ENCODE assay signal across 21 cellular contexts in the genomic region with DNA sequence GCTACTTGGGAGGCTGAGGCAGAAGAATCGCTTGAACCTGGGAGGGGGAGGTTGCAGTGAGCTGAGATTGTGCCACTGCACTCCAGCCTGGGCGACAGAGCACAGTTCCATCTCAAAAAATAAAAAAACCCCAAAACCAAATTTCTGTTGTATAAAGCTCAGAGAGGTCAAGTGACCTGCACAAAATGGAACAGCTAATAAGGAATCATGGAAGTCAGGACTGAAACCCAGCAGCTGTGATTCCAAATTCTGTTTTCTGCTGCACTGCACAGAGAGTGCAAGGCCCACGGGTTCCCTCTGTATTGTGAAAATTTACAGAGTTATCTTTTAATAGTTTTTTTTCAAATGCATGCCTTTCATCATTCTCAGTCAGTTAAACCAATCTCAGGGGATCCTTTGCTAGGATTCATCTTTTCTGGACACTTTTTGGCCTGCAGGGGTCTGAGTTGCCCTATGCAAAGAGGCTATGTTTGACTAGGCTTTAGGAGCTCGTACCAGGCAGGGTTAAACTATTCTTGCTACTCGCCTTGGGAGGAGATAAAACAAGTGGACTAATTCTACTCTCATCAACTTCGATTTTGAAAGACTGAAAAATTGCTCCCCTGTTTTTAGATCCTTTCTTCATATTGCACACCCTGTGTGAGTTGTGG. TPM values are rescaled to one million over a fixed set of nuclear protein-coding genes. Genes with fewer than 3 reads are reported as not detected.
DNase-seq lines count a peak whose midpoint lies in the region; ATAC-seq, FAIRE-seq and TF ChIP-seq lines count a peak whose summit lies in the region.
"Had no signal": no experiment of that assay in that cellular context is flagged by ENCODE, and none has a peak within 500 bp of the region (broad histone marks: within the 10 kb centered on the region; RNA-seq: fewer than 3 reads in every experiment).

No MANE protein-coding gene starts in this region.

- H3K4me3 ChIP-seq in AG04450 (ENCODE audit: low read depth, low read length) (no peak overlapping the region), Karpas-422 (ENCODE audit: low read length) (no peak overlapping the region), fibroblast of villous mesenchyme (ENCODE audit: low read depth, low read length) (no peak overlapping the region)

- no peaks in the 10 kb centered on the region for H3K27me3 ChIP-seq in AG04450 (ENCODE audit: control insufficient read depth, insufficient read depth, low read length)
- H3K27me3 ChIP-seq in Karpas-422 (ENCODE audit: low read length): no peaks in the 10 kb centered on the region

- H2AFZ ChIP-seq in Karpas-422 (ENCODE audit: low read length): no peak overlapping the region

- H3K27ac Mint-ChIP-seq in WTC11: no peak overlapping the region
- no peak overlapping the region for H3K27ac Mint-ChIP-seq in stimulated activated effector memory CD8-positive, alpha-beta T cell treated with anti-CD3 and anti-CD28 coated beads, Interleukin-12 subunit alpha, Interleukin-12 subunit beta, amount 100 ng/mL, for 72 hours
- H3K27ac Mint-ChIP-seq: CD8-positive, alpha-beta T cell had no signal

- peaks cover 7% of the 10 kb centered on the region; the same call in 1 of the 2 replicates for H3K36me3 ChIP-seq in Karpas-422 (ENCODE audit: insufficient read depth, low read length)

- POLR2A ChIA-PET in AG04450 (lab: Yijun Ruan, JAX) (no interaction called here), WTC11 (lab: Charles Lee) (no interaction called here)

- H3K27ac ChIP-seq in AG04450 (ENCODE audit: low read depth, low read length) (no peak overlapping the region), Karpas-422 (ENCODE audit: low read length) (no peak overlapping the region)

- no peaks in the 10 kb centered on the region for H3K27me3 Mint-ChIP-seq in WTC11 (ENCODE audit: low read depth)

- no peak overlapping the region for H3K4me3 Mint-ChIP-seq in WTC11
- H3K4me3 Mint-ChIP-seq in stimulated activated effector memory CD8-positive, alpha-beta T cell treated with anti-CD3 and anti-CD28 coated beads, Interleukin-12 subunit alpha, Interleukin-12 subunit beta, amount 100 ng/mL, for 72 hours: no peak overlapping the region
- H3K4me3 Mint-ChIP-seq: CD8-positive, alpha-beta T cell had no signal

- no peaks in the 10 kb centered on the region for H3K9me3 ChIP-seq in AG04450 (ENCODE audit: control insufficient read depth, insufficient read depth, low read length)
- H3K9me3 ChIP-seq in Karpas-422 (ENCODE audit: low read length): no peaks in the 10 kb centered on the region

- H3K4me1 Mint-ChIP-seq in WTC11: no peaks in the 10 kb centered on the region
- no peaks in the 10 kb centered on the region for H3K4me1 Mint-ChIP-seq in stimulated activated effector memory CD8-positive, alpha-beta T cell treated with anti-CD3 and anti-CD28 coated beads, Interleukin-12 subunit alpha, Interleukin-12 subunit beta, amount 100 ng/mL, for 72 hours

- TF ChIP-seq CTCF in AG04450 (IDR thresholded peaks at IDR 0.05; ENCODE audit: low read depth, low read length) (0 out of 2 replicates have a peak, but pooled peaks have one; percentile 2), WTC11 (IDR thresholded peaks at IDR 0.05) (no peak), fibroblast of villous mesenchyme (IDR thresholded peaks at IDR 0.05; ENCODE audit: insufficient read depth, low read depth, low read length) (peak; percentile 25)

- H4K20me1 ChIP-seq in Karpas-422 (ENCODE audit: insufficient read depth, low read depth, low read length): no peaks in the 10 kb centered on the region

- no peak for DNase-seq in AG04450 (ENCODE audit: low read depth, low spot score)
- DNase-seq in Karpas-422: peak; percentile 50
- no peak for DNase-seq in WTC11 (ENCODE audit: low spot score)
- DNase-seq in fibroblast of villous mesenchyme (ENCODE audit: low read depth): no peak
- no peak for DNase-seq in stimulated activated effector memory CD8-positive, alpha-beta T cell treated with anti-CD3 and anti-CD28 coated beads, Interleukin-12 subunit alpha, Interleukin-12 subunit beta, amount 100 ng/mL, for 72 hours (ENCODE audit: low spot score in 2 of 2)
- no peak for DNase-seq in RCC 7860 (ENCODE audit: low spot score)
- DNase-seq in activated T-cell treated with anti-CD3 and anti-CD28 coated beads, Interleukin-2, amount 50 U/mL, for 48 hours: no peak
- DNase-seq: CD8-positive, alpha-beta T cell; DMS79 treated with DMSO at 0.1 percent for 48 hours; GOT3; Kasumi-1; NCI-H1417 treated with DMSO at 0.1 percent for 48 hours; NCI-H2029 treated with DMSO at 0.1 percent for 48 hours; NCI-H2227 treated with DMSO at 0.1 percent for 48 hours; NCI-H526; SHP77 treated with DMSO at 0.1 percent for 48 hours had no signal

- CTCF ChIA-PET in AG04450 (lab: Charles Lee): no interaction called here
- CTCF ChIA-PET in WTC11 (lab: Charles Lee): interaction anchor here (0.5 to 1.3 kb wide), 4 partner anchors 10 to 94 kb away, joined by 3 to 9 read pairs (median 7); no protein-coding TSS in a partner anchor

- ATAC-seq in WTC11 (peak; percentile 56; the same call in 1 of the 2 replicates), GM21786 (IDR thresholded peaks at IDR 0.05; ENCODE audit: unreplicated experiment) (no peak)
- ATAC-seq in stimulated activated effector memory CD8-positive, alpha-beta T cell treated with anti-CD3 and anti-CD28 coated beads, Interleukin-12 subunit alpha, Interleukin-12 subunit beta, amount 100 ng/mL, for 72 hours: no peak
- ATAC-seq: CD8-positive, alpha-beta T cell; Panc1 had no signal

- no peaks in the 10 kb centered on the region for H3K4me1 ChIP-seq in Karpas-422 (ENCODE audit: low read length)

- H3K4me2 ChIP-seq in Karpas-422 (ENCODE audit: low read depth, low read length, poor library complexity, severe bottlenecking): no peak overlapping the region

- peaks cover 11% of the 10 kb centered on the region for H3K9me3 Mint-ChIP-seq in WTC11
- H3K9me3 Mint-ChIP-seq in stimulated activated effector memory CD8-positive, alpha-beta T cell treated with anti-CD3 and anti-CD28 coated beads, Interleukin-12 subunit alpha, Interleukin-12 subunit beta, amount 100 ng/mL, for 72 hours: peaks cover 2% of the 10 kb centered on the region

- peaks cover 7% of the 10 kb centered on the region for H3K36me3 Mint-ChIP-seq in WTC11
- H3K36me3 Mint-ChIP-seq in stimulated activated effector memory CD8-positive, alpha-beta T cell treated with anti-CD3 and anti-CD28 coated beads, Interleukin-12 subunit alpha, Interleukin-12 subunit beta, amount 100 ng/mL, for 72 hours: no peaks in the 10 kb centered on the region
- H3K36me3 Mint-ChIP-seq: CD8-positive, alpha-beta T cell had no signal

- no peak overlapping the region for H3K9ac ChIP-seq in Karpas-422 (ENCODE audit: low read length)

- no peaks in the 10 kb centered on the region for H3K9me2 ChIP-seq in Karpas-422 (replicated peaks; ENCODE audit: insufficient read depth, low read length)

- H3K79me2 ChIP-seq in Karpas-422 (ENCODE audit: low read length): no peaks in the 10 kb centered on the region

- FAIRE-seq in RCC 7860 (lab: Jason Lieb, UNC): no peak
- FAIRE-seq: D721Med, G401.6, GM12892 had no signal

TF ChIP-seq in WTC11, 78 proteins besides CTCF, POLR2A, EP300 and RAD21 (continues in another document):
- TF ChIP-seq TCF7 (CRISPR knock-in tag; IDR thresholded peaks at IDR 0.05; ENCODE audit: low read depth) (no peak), ZNF396 (CRISPR knock-in tag; IDR thresholded peaks at IDR 0.05; ENCODE audit: borderline replicate concordance) (no peak), ZNF416 (CRISPR knock-in tag; IDR thresholded peaks at IDR 0.05) (no peak), NR3C1 (CRISPR knock-in tag; conservative IDR thresholded peaks at IDR 0.05; ENCODE audit: low read depth) (no peak)
- TF ChIP-seq, protein P1, sequence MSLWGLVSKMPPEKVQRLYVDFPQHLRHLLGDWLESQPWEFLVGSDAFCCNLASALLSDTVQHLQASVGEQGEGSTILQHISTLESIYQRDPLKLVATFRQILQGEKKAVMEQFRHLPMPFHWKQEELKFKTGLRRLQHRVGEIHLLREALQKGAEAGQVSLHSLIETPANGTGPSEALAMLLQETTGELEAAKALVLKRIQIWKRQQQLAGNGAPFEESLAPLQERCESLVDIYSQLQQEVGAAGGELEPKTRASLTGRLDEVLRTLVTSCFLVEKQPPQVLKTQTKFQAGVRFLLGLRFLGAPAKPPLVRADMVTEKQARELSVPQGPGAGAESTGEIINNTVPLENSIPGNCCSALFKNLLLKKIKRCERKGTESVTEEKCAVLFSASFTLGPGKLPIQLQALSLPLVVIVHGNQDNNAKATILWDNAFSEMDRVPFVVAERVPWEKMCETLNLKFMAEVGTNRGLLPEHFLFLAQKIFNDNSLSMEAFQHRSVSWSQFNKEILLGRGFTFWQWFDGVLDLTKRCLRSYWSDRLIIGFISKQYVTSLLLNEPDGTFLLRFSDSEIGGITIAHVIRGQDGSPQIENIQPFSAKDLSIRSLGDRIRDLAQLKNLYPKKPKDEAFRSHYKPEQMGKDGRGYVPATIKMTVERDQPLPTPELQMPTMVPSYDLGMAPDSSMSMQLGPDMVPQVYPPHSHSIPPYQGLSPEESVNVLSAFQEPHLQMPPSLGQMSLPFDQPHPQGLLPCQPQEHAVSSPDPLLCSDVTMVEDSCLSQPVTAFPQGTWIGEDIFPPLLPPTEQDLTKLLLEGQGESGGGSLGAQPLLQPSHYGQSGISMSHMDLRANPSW (CRISPR knock-in tag; conservative IDR thresholded peaks at IDR 0.05; ENCODE audit: low read depth): no peak

RNA-seq across cellular contexts. Expression of a gene that starts 26.1 kb away (rescaled TPM):
- 18.0 and 19.2 TPM in 2 replicates for polyA plus RNA-seq in AG04450 (2011; rRNA removed)
- 24.6 and 25.5 TPM in 2 replicates for polyA minus RNA-seq in AG04450 (2011; rRNA and poly(A)+ RNA removed)
- total RNA-seq in Karpas-422 (2014; rRNA removed; shearing (Covaris generic); ENCODE audit: low replicate concordance): 17.8 and 22.1 TPM in 2 replicates
- total RNA-seq in WTC11 (2021) (44.1 to 54.0 TPM (median 47.0 TPM) in 3 replicates), fibroblast of villous mesenchyme (42.5 and 44.9 TPM in 2 replicates)

RNA-seq across cellular contexts. Expression of a gene that starts 45.7 kb away (rescaled TPM):
- polyA plus RNA-seq in AG04450 (2011; rRNA removed): 2.6 and 2.9 TPM in 2 replicates
- 2.8 and 3.4 TPM in 2 replicates for polyA minus RNA-seq in AG04450 (2011; rRNA and poly(A)+ RNA removed)
- total RNA-seq in Karpas-422 (2014; rRNA removed; shearing (Covaris generic); ENCODE audit: low replicate concordance): 48.9 and 52.9 TPM in 2 replicates
- total RNA-seq in WTC11 (2021) (11.5 to 11.9 TPM (median 11.8 TPM) in 3 replicates), fibroblast of villous mesenchyme (4.5 and 8.6 TPM in 2 replicates)

RNA-seq across cellular contexts. Expression of a gene that starts 50.2 kb away (rescaled TPM):
- 6.3 and 7.5 TPM in 2 replicates for polyA plus RNA-seq in AG04450 (2011; rRNA removed)
- polyA minus RNA-seq in AG04450 (2011; rRNA and poly(A)+ RNA removed): 18.4 and 22.0 TPM in 2 replicates
- 10.8 and 23.7 TPM in 2 replicates for total RNA-seq in Karpas-422 (2014; rRNA removed; shearing (Covaris generic); ENCODE audit: low replicate concordance)
- total RNA-seq in WTC11 (2021): 31.7 to 40.5 TPM (median 33.0 TPM) in 3 replicates
- total RNA-seq in fibroblast of villous mesenchyme: 16.4 and 17.7 TPM in 2 replicates
